16 cellular contexts compared by ENCODE assay signal in the genomic region with DNA sequence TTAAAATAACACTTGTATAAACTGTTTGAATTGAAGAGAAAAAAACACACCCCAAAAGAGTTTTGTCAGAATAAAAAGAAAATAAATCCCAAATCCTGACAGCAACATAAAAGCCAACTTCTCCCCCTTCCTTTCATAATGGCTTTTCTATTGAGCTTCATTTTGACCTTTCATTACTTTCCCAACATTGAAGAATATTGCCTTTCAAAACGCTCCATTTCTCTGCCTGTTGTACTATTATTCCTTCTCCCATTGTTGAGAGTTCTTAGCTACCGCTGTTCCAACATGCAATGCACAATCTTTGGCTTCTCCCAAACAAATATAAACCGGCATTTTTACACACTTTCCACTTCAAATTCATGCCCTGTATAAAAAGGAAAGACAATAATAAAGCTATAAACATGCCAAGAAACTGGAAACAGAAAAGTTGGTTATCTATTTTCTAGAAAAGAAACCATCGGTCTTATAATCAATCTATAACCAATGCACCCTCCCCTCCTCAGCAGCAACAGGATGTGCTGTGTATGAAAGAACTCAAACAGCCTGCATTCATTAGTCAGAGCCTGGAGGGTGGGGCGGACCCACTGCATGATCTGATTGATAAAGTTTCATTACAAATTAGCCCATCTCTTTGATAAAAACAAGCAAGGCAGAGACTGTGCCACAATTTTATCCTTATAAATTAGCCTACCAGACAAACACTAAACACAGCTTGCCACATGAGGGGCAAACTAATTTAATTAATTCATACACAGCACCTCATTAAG.
DNase-seq lines count a peak whose midpoint lies in the region; ATAC-seq, FAIRE-seq and TF ChIP-seq lines count a peak whose summit lies in the region.
"Had no signal": no experiment of that assay in that cellular context is flagged by ENCODE, and none has a peak within 500 bp of the region (broad histone marks: within the 10 kb centered on the region; RNA-seq: fewer than 3 reads in every experiment).

No MANE protein-coding gene starts in this region.

- H3K4me1 Mint-ChIP-seq in activated naive CD4-positive, alpha-beta T cell treated with anti-CD3 and anti-CD28 coated beads, Interleukin-2, amount 10 ng/mL, durations not matched to agents 7 days and 5 days = no peaks in the 10 kb centered on the region

- peak overlapping the region; percentile 78 for H3K27ac ChIP-seq in ACC112 (ENCODE audit: low read depth, low read length)
- H3K27ac ChIP-seq in dorsolateral prefrontal cortex = peak overlapping the region in 8 of 59 donors; percentile 7 to 49 (median 25)
- H3K27ac ChIP-seq: SK-N-MC had no signal

- no peaks in the 10 kb centered on the region for H3K36me3 ChIP-seq in ACC112 (ENCODE audit: insufficient read depth, low read length)
- no peaks in the 10 kb centered on the region for H3K36me3 ChIP-seq in neuron (ENCODE audit: insufficient read depth, low read length)

- H3K9me3 Mint-ChIP-seq in activated naive CD4-positive, alpha-beta T cell treated with anti-CD3 and anti-CD28 coated beads, Interleukin-2, amount 10 ng/mL, durations not matched to agents 7 days and 5 days = peaks cover 5% of the 10 kb centered on the region
- H3K9me3 Mint-ChIP-seq: H9, nephron had no signal

- FAIRE-seq in D721Med (lab: Jason Lieb, UNC) = no peak

- no peaks in the 10 kb centered on the region for H3K79me2 ChIP-seq in ACC112 (ENCODE audit: control insufficient read depth, insufficient read depth, low read length, unreplicated experiment)

- no peak overlapping the region for H3K27ac Mint-ChIP-seq in activated naive CD4-positive, alpha-beta T cell treated with anti-CD3 and anti-CD28 coated beads, Interleukin-2, amount 10 ng/mL, durations not matched to agents 7 days and 5 days

- TF ChIP-seq CTCF in dorsolateral prefrontal cortex (IDR thresholded peaks at IDR 0.05 in 54 of 56, conservative IDR thresholded peaks at IDR 0.05 in 2 of 56; ENCODE audit: low read depth in 1 of 56, partially characterized antibody in 56 of 56) (no peak), D721Med (IDR thresholded peaks at IDR 0.05; ENCODE audit: insufficient read depth, missing control alignments) (no peak)

- CTCF ChIA-PET in activated naive CD4-positive, alpha-beta T cell treated with anti-CD3 and anti-CD28 coated beads, Interleukin-2, amount 10 ng/mL, durations not matched to agents 7 days and 5 days (lab: Charles Lee) = no interaction called here

- H3K27me3 ChIP-seq in ACC112 (ENCODE audit: insufficient read depth, low read length) (no peaks in the 10 kb centered on the region), neuron (ENCODE audit: insufficient read depth, low read length) (no peaks in the 10 kb centered on the region), dorsolateral prefrontal cortex (no peaks in the 10 kb centered on the region)

- peaks cover 33% of the 10 kb centered on the region for H3K4me1 ChIP-seq in ACC112 (ENCODE audit: control insufficient read depth, insufficient read depth, low read length, unreplicated experiment)
- H3K4me1 ChIP-seq in neuron (ENCODE audit: insufficient read depth, low read length) = peaks cover 33% of the 10 kb centered on the region

- H3K4me3 ChIP-seq in ACC112 (ENCODE audit: low read depth, low read length) (peak overlapping the region; percentile 3; the same call in 1 of the 2 replicates), neuron (ENCODE audit: low read length) (peak overlapping the region; percentile 47), dorsolateral prefrontal cortex (peak overlapping the region in 25 of 59 donors; percentile 1 to 45 (median 24))
- H3K4me3 ChIP-seq: SK-N-MC had no signal

- intact Hi-C loops in dorsolateral prefrontal cortex (cut with DNase I) = no loop called here

- no peak overlapping the region for H3K4me3 Mint-ChIP-seq in activated naive CD4-positive, alpha-beta T cell treated with anti-CD3 and anti-CD28 coated beads, Interleukin-2, amount 10 ng/mL, durations not matched to agents 7 days and 5 days
- H3K4me3 Mint-ChIP-seq: H9, nephron had no signal

- H2AFZ ChIP-seq in ACC112 (ENCODE audit: low read length, unreplicated experiment) = peak overlapping the region; percentile 44
- peak overlapping the region; percentile 40 for H2AFZ ChIP-seq in neuron (ENCODE audit: low read depth, low read length)

- DNase-seq in M059J (ENCODE audit: low read depth) (peak; percentile 57), epidermal melanocyte (ENCODE audit: insufficient read length, low spot score) (peak; percentile 56), dorsolateral prefrontal cortex (no peak), D721Med (ENCODE audit: insufficient read length, low spot score) (no peak)
- no peak for DNase-seq in activated naive CD4-positive, alpha-beta T cell treated with anti-CD3 and anti-CD28 coated beads, Interleukin-2, amount 10 ng/mL, durations not matched to agents 7 days and 5 days
- DNase-seq: activated CD8-positive, alpha-beta memory T cell treated with anti-CD3 and anti-CD28 coated beads for 24 hours; activated effector memory CD4-positive, alpha-beta T cell treated with anti-CD3 and anti-CD28 coated beads, Interleukin-2, amount 50 U/mL, for 16 hours; H9; left colon; NCI-H2081 treated with DMSO at 0.1 percent for 48 hours; stimulated activated naive CD4-positive, alpha-beta T cell had no signal

- ATAC-seq in GM21390 (IDR thresholded peaks at IDR 0.05; ENCODE audit: unreplicated experiment) = no peak
- ATAC-seq: left colon had no signal

- H3K27me3 Mint-ChIP-seq in activated naive CD4-positive, alpha-beta T cell treated with anti-CD3 and anti-CD28 coated beads, Interleukin-2, amount 10 ng/mL, durations not matched to agents 7 days and 5 days = no peaks in the 10 kb centered on the region

- no peaks in the 10 kb centered on the region for H3K9me3 ChIP-seq in neuron (ENCODE audit: low read length)

- H3K36me3 Mint-ChIP-seq in activated naive CD4-positive, alpha-beta T cell treated with anti-CD3 and anti-CD28 coated beads, Interleukin-2, amount 10 ng/mL, durations not matched to agents 7 days and 5 days = no peaks in the 10 kb centered on the region

Comparison
In these comparisons a context has a peak if more than half of its experiments do, and no peak if none do; other contexts are left out.
1. DNase-seq: peak in M059J (single experiment) and epidermal melanocyte (single experiment); none in activated naive CD4-positive, alpha-beta T cell treated with anti-CD3 and anti-CD28 coated beads, Interleukin-2, amount 10 ng/mL, durations not matched to agents 7 days and 5 days (single experiment), dorsolateral prefrontal cortex (0 of 10) and D721Med (single experiment).